Comparison of ENCODE assay signal across 1 cellular context in genomic region chr9:125141251-125141650, GRCh38.
TF ChIP-seq lines count a peak whose summit lies in the region.

No MANE protein-coding gene starts in this region.

TF ChIP-seq in IMR-90, 13 proteins besides CTCF, POLR2A, EP300 and RAD21:
- TF ChIP-seq NFE2L2 (IDR thresholded peaks at IDR 0.05; ENCODE audit: low read depth, low read length) (no peak), USF2 (IDR thresholded peaks at IDR 0.05; ENCODE audit: low read depth, low read length) (no peak), BHLHE40 (IDR thresholded peaks at IDR 0.05; ENCODE audit: low read depth, low read length) (no peak), CEBPB (IDR thresholded peaks at IDR 0.05; ENCODE audit: low read depth, low read length) (no peak), FOS (IDR thresholded peaks at IDR 0.05; ENCODE audit: low read depth, low read length) (no peak), CHD1 (IDR thresholded peaks at IDR 0.05; ENCODE audit: low read depth, low read length) (no peak), MAFK (IDR thresholded peaks at IDR 0.05; ENCODE audit: low read depth, low read length) (no peak), MXI1 (IDR thresholded peaks at IDR 0.05; ENCODE audit: borderline replicate concordance, low read depth, low read length) (no peak), RCOR1 (IDR thresholded peaks at IDR 0.05; ENCODE audit: insufficient replicate concordance, low read length) (no peak), SMC3 (IDR thresholded peaks at IDR 0.05; ENCODE audit: low read depth, low read length) (no peak), ELK1 (IDR thresholded peaks at IDR 0.05; ENCODE audit: borderline replicate concordance, low read depth, low read length) (no peak), MAZ (IDR thresholded peaks at IDR 0.05; ENCODE audit: borderline replicate concordance, low read depth, low read length) (no peak), RFX5 (IDR thresholded peaks at IDR 0.05; ENCODE audit: low read depth, low read length) (no peak)
